Comparison of ENCODE assay signal across 17 cellular contexts in genomic region chr12:53927220-53928029, GRCh38. TPM values are rescaled to one million over a fixed set of nuclear protein-coding genes. Genes with fewer than 3 reads are reported as not detected.
DNase-seq lines count a peak whose midpoint lies in the region; ATAC-seq and TF ChIP-seq lines count a peak whose summit lies in the region.
"Had no signal": no experiment of that assay in that cellular context is flagged by ENCODE, and none has a peak within 500 bp of the region (broad histone marks: within the 10 kb centered on the region; RNA-seq: fewer than 3 reads in every experiment).

No MANE protein-coding gene starts in this region.

- H3K4me1 ChIP-seq in GM23338 (ENCODE audit: insufficient read depth) (peaks cover 7% of the 10 kb centered on the region; the same call in 1 of the 2 replicates), iPS-15b (ENCODE audit: control insufficient read depth, insufficient read depth, low read length) (no peaks in the 10 kb centered on the region)
- H3K4me1 ChIP-seq: breast epithelium had no signal

- H2AFZ ChIP-seq in GM23338: peak overlapping the region; percentile 63; the same call in 1 of the 2 replicates

- no peaks in the 10 kb centered on the region for H3K79me2 ChIP-seq in GM23338 (replicated peaks; ENCODE audit: insufficient read depth)

- H3K36me3 ChIP-seq in GM23338 (ENCODE audit: insufficient read depth): no peaks in the 10 kb centered on the region
- H3K36me3 ChIP-seq in iPS-15b (ENCODE audit: control insufficient read depth, insufficient read depth, low read length): no peaks in the 10 kb centered on the region
- H3K36me3 ChIP-seq: breast epithelium, heart right ventricle had no signal

- DNase-seq in GM23338 (ENCODE audit: low spot score) (peak; percentile 55), NCI-H1417 (lab: John Stamatoyannopoulos, UW) (no peak)
- DNase-seq: activated CD4-positive, alpha-beta T cell treated with anti-CD3 and anti-CD28 coated beads, Interleukin-2, amount 10 ng/mL, durations not matched to agents 7 days and 5 days; activated effector memory CD4-positive, alpha-beta T cell treated with Interleukin-2 at 50 U/mL for 16 hours; cortex of kidney; GDM1; heart right ventricle; NCI-H1048; NCI-H2029; NCI-H345; SHP77 had no signal

- H3K9me2 ChIP-seq in GM23338 (ENCODE audit: insufficient read depth): no peaks in the 10 kb centered on the region

- ATAC-seq in GM23338 (peak; percentile 63), GM21360 (IDR thresholded peaks at IDR 0.05; ENCODE audit: unreplicated experiment) (no peak)
- ATAC-seq: heart right ventricle had no signal

- peaks cover 98% of the 10 kb centered on the region for H3K27me3 Mint-ChIP-seq in GM23338 (ENCODE audit: insufficient read depth, low read depth, poor library complexity)

- H3K9me3 ChIP-seq in iPS-15b (ENCODE audit: control insufficient read depth, insufficient read depth, low read length): no peaks in the 10 kb centered on the region
- H3K9me3 ChIP-seq: breast epithelium had no signal

- H3K9ac ChIP-seq in iPS-15b (ENCODE audit: low read depth, low read length): no peak overlapping the region
- H3K9ac ChIP-seq: KMS-11 had no signal

- peaks cover 100% of the 10 kb centered on the region for H3K27me3 ChIP-seq in GM23338 (ENCODE audit: insufficient read depth)
- H3K27me3 ChIP-seq in iPS-15b (ENCODE audit: control insufficient read depth, insufficient read depth, low read length): peaks cover 100% of the 10 kb centered on the region

- no peak overlapping the region for H3K27ac ChIP-seq in GM23338 (ENCODE audit: low read depth)
- H3K27ac ChIP-seq: breast epithelium, heart right ventricle, KMS-11 had no signal

- H3K4me3 Mint-ChIP-seq in GM23338: peak overlapping the region; percentile 36; the same call in 2 of the 3 replicates
- H3K4me3 Mint-ChIP-seq: activated CD4-positive, alpha-beta T cell treated with anti-CD3 and anti-CD28 coated beads, Interleukin-2, amount 10 ng/mL, durations not matched to agents 7 days and 5 days had no signal

- no peak for TF ChIP-seq CTCF in GM23338 (conservative IDR thresholded peaks at IDR 0.05; ENCODE audit: low read depth in 2 of 2)

- H3F3A ChIP-seq in GM23338 (replicated peaks; ENCODE audit: low read depth): peaks cover 19% of the 10 kb centered on the region

- H3K4me2 ChIP-seq in GM23338: peak overlapping the region; percentile 66
- H3K4me2 ChIP-seq: KMS-11 had no signal

- no peak overlapping the region for H3K27ac Mint-ChIP-seq in GM23338
- H3K27ac Mint-ChIP-seq: activated CD4-positive, alpha-beta T cell treated with anti-CD3 and anti-CD28 coated beads, Interleukin-2, amount 10 ng/mL, durations not matched to agents 7 days and 5 days had no signal

- peaks cover 35% of the 10 kb centered on the region for H4K20me1 ChIP-seq in GM23338 (replicated peaks; ENCODE audit: insufficient read depth)

- H3K36me3 Mint-ChIP-seq in GM23338 (ENCODE audit: low read depth): no peaks in the 10 kb centered on the region

- H3K9me3 Mint-ChIP-seq in GM23338: no peaks in the 10 kb centered on the region
- H3K9me3 Mint-ChIP-seq: activated CD4-positive, alpha-beta T cell treated with anti-CD3 and anti-CD28 coated beads, Interleukin-2, amount 10 ng/mL, durations not matched to agents 7 days and 5 days had no signal

- peaks cover 18% of the 10 kb centered on the region for H3K4me1 Mint-ChIP-seq in GM23338
- H3K4me1 Mint-ChIP-seq: activated CD4-positive, alpha-beta T cell treated with anti-CD3 and anti-CD28 coated beads, Interleukin-2, amount 10 ng/mL, durations not matched to agents 7 days and 5 days had no signal

- H3K4me3 ChIP-seq in GM23338 (peak overlapping the region; percentile 36), iPS-15b (ENCODE audit: low read depth, low read length) (peak overlapping the region; percentile 16)
- H3K4me3 ChIP-seq: breast epithelium, heart right ventricle had no signal

TF ChIP-seq in GM23338, 12 proteins besides CTCF, POLR2A, EP300 and RAD21 (continues in another document):
- TF ChIP-seq ZNF114 (CRISPR knock-in tag; IDR thresholded peaks at IDR 0.05) (no peak), EZH2phosphoT487 (IDR thresholded peaks at IDR 0.05; ENCODE audit: unreplicated experiment) (peak; percentile 86), STAT1 (IDR thresholded peaks at IDR 0.05; ENCODE audit: unreplicated experiment) (no peak), ZNF331 (CRISPR knock-in tag; IDR thresholded peaks at IDR 0.05; ENCODE audit: low read depth) (no peak), REST (IDR thresholded peaks at IDR 0.05; ENCODE audit: unreplicated experiment) (no peak), JUNB (IDR thresholded peaks at IDR 0.05; ENCODE audit: unreplicated experiment) (no peak)

RNA-seq across cellular contexts. Expression of gene HOXC13, which starts 11.2 kb away (rescaled TPM):
- 0.10 TPM in 1 of 2 replicates, not detected in the other for total RNA-seq in GM23338 (2014; rRNA removed; shearing (Covaris generic))
- polyA plus RNA-seq in GM23338 (2016; fragmentation: Nextera tagmentation; extraction: Ambion mirVana): not detected in 2 replicates
- total RNA-seq: activated CD4-positive, alpha-beta T cell treated with anti-CD3 and anti-CD28 coated beads, Interleukin-2, amount 10 ng/mL, durations not matched to agents 7 days and 5 days; heart right ventricle; T-helper 1 cell treated with Interleukin-12 subunit alpha and Interleukin-12 subunit beta and Interleukin-4 antibody, amounts not matched to agents 30 ng/mL and 1 ng/mL, for 36 hours had no signal
- polyA plus RNA-seq: heart right ventricle had no signal

RNA-seq across cellular contexts. Expression of gene HOXC12, which starts 27.3 kb away (rescaled TPM):
- total RNA-seq in GM23338 (2014; rRNA removed; shearing (Covaris generic)): not detected in 2 replicates
- not detected in 2 replicates for polyA plus RNA-seq in GM23338 (2016; fragmentation: Nextera tagmentation; extraction: Ambion mirVana)
- total RNA-seq: activated CD4-positive, alpha-beta T cell treated with anti-CD3 and anti-CD28 coated beads, Interleukin-2, amount 10 ng/mL, durations not matched to agents 7 days and 5 days; heart right ventricle; T-helper 1 cell treated with Interleukin-12 subunit alpha and Interleukin-12 subunit beta and Interleukin-4 antibody, amounts not matched to agents 30 ng/mL and 1 ng/mL, for 36 hours had no signal
- polyA plus RNA-seq: heart right ventricle had no signal

RNA-seq across cellular contexts. Expression of gene HOXC11, which starts 45.5 kb away (rescaled TPM):
- total RNA-seq in GM23338 (2014; rRNA removed; shearing (Covaris generic)): not detected in 2 replicates
- polyA plus RNA-seq in GM23338 (2016; fragmentation: Nextera tagmentation; extraction: Ambion mirVana): not detected in 2 replicates
- total RNA-seq: activated CD4-positive, alpha-beta T cell treated with anti-CD3 and anti-CD28 coated beads, Interleukin-2, amount 10 ng/mL, durations not matched to agents 7 days and 5 days; heart right ventricle; T-helper 1 cell treated with Interleukin-12 subunit alpha and Interleukin-12 subunit beta and Interleukin-4 antibody, amounts not matched to agents 30 ng/mL and 1 ng/mL, for 36 hours had no signal
- polyA plus RNA-seq: adipose tissue, heart right ventricle had no signal

RNA-seq across cellular contexts. Expression of gene HOTAIR, which starts 47.3 kb away (rescaled TPM):
- total RNA-seq in GM23338 (2014; rRNA removed; shearing (Covaris generic)): not detected in 2 replicates
- not detected in 2 replicates for polyA plus RNA-seq in GM23338 (2016; fragmentation: Nextera tagmentation; extraction: Ambion mirVana)
- total RNA-seq: activated CD4-positive, alpha-beta T cell treated with anti-CD3 and anti-CD28 coated beads, Interleukin-2, amount 10 ng/mL, durations not matched to agents 7 days and 5 days; heart right ventricle; T-helper 1 cell treated with Interleukin-12 subunit alpha and Interleukin-12 subunit beta and Interleukin-4 antibody, amounts not matched to agents 30 ng/mL and 1 ng/mL, for 36 hours had no signal
- polyA plus RNA-seq: adipose tissue, heart right ventricle had no signal

RNA-seq across cellular contexts. Expression of gene HOXC10, which starts 57.5 kb away (rescaled TPM):
- not detected in 2 replicates for total RNA-seq in GM23338 (2014; rRNA removed; shearing (Covaris generic))
- not detected in 2 replicates for polyA plus RNA-seq in GM23338 (2016; fragmentation: Nextera tagmentation; extraction: Ambion mirVana)
- total RNA-seq: activated CD4-positive, alpha-beta T cell treated with anti-CD3 and anti-CD28 coated beads, Interleukin-2, amount 10 ng/mL, durations not matched to agents 7 days and 5 days; heart right ventricle; T-helper 1 cell treated with Interleukin-12 subunit alpha and Interleukin-12 subunit beta and Interleukin-4 antibody, amounts not matched to agents 30 ng/mL and 1 ng/mL, for 36 hours had no signal
- polyA plus RNA-seq: heart right ventricle had no signal
